18 cellular contexts compared by ENCODE assay signal in the genomic region with DNA sequence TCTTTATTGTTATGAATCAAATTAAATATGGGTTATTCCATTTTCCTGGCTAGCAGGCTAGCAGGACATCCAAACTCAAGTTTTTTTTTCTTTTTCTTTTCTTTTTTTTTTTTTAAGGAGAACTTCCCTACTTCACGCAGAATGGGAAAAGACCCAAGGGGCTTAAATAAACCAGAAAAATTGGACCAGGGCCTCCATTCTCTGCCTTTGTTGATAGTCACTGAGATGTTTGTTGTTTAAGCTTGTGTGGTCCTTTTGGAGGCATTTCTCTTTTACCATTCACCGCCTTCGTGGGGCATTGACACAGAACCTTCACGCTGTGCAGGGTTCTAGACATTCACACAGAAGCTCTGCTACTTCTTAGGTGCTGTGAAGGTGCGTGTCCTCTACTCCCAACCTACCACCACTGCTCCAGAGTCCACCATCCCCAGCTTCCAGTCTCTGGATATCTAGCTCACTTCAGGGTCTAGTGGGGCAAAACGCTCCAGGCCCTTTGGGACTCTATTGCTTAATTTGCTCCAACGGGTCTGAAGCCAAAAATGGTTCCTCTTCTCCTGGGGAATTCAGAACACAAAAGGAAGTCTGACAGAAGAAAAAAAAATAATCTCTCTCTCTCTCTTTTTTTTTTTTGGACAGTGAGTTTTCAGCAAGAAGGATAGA.
DNase-seq lines count a peak whose midpoint lies in the region; ATAC-seq, FAIRE-seq and TF ChIP-seq lines count a peak whose summit lies in the region.
"Had no signal": no experiment of that assay in that cellular context is flagged by ENCODE, and none has a peak within 500 bp of the region (broad histone marks: within the 10 kb centered on the region; RNA-seq: fewer than 3 reads in every experiment).

No MANE protein-coding gene starts in this region.

- H3K4me3 Mint-ChIP-seq in nephron, result no peak overlapping the region
- H3K4me3 Mint-ChIP-seq: CD8-positive, alpha-beta memory T cell had no signal

- no peaks in the 10 kb centered on the region for H3K36me3 ChIP-seq in adipocyte (ENCODE audit: control insufficient read depth, insufficient read depth, low read length, severe bottlenecking)
- no peaks in the 10 kb centered on the region for H3K36me3 ChIP-seq in heart left ventricle
- H3K36me3 ChIP-seq in thoracic aorta, result no peaks in the 10 kb centered on the region
- H3K36me3 ChIP-seq in SK-N-SH (replicated peaks in 1 of 2; ENCODE audit: control insufficient read depth in 1 of 2, insufficient read depth in 2 of 2, low read length in 1 of 2), result no peaks in the 10 kb centered on the region
- H3K36me3 ChIP-seq: BE2C had no signal

- TF ChIP-seq POLR2A in heart left ventricle (IDR thresholded peaks at IDR 0.05), result no peak

- no peak for FAIRE-seq in HTR-8/SVneo (lab: Jason Lieb, UNC)
- FAIRE-seq: H1 had no signal

- H3K79me2 ChIP-seq in SK-N-SH (ENCODE audit: insufficient read depth), result no peaks in the 10 kb centered on the region

- TF ChIP-seq RAD21 in SK-N-SH (IDR thresholded peaks at IDR 0.05; ENCODE audit: low read length), result no peak

- H3K4me2 ChIP-seq in SK-N-SH, result no peak overlapping the region

- H3K36me3 Mint-ChIP-seq in nephron (ENCODE audit: low read depth), result no peaks in the 10 kb centered on the region
- H3K36me3 Mint-ChIP-seq: CD8-positive, alpha-beta memory T cell had no signal

- POLR2A ChIA-PET in SK-N-SH (lab: Yijun Ruan, JAX), result no interaction called here

- H2AFZ ChIP-seq in SK-N-SH (ENCODE audit: low read depth), result no peak overlapping the region

- H3K9me3 ChIP-seq in adipocyte (ENCODE audit: control insufficient read depth, low read length) (no peaks in the 10 kb centered on the region), heart left ventricle (no peaks in the 10 kb centered on the region), thoracic aorta (no peaks in the 10 kb centered on the region), SK-N-SH (no peaks in the 10 kb centered on the region)
- H3K9me3 ChIP-seq: BE2C had no signal

- H3K27ac Mint-ChIP-seq in nephron, result peak overlapping the region; percentile 13 to 49 (median 22)
- H3K27ac Mint-ChIP-seq: CD8-positive, alpha-beta memory T cell had no signal

- H3K4me3 ChIP-seq in adipocyte (ENCODE audit: low read length) (no peak overlapping the region), heart left ventricle (no peak overlapping the region), thoracic aorta (peak overlapping the region; percentile 20), SK-N-SH (ENCODE audit: low read depth in 2 of 2, low read length in 1 of 2) (no peak overlapping the region)

- CTCF ChIA-PET in SK-N-SH (lab: Yijun Ruan, JAX), result interaction anchor here (0.7 to 2.6 kb wide), 13 partner anchors 18 to 884 kb away, joined by 3 to 23 read pairs (median 4); no protein-coding TSS in a partner anchor

- peaks cover 15% of the 10 kb centered on the region for H3K4me1 Mint-ChIP-seq in nephron

- H3K9me2 ChIP-seq in SK-N-SH, result no peaks in the 10 kb centered on the region

- H3K4me1 ChIP-seq in adipocyte (ENCODE audit: control insufficient read depth, insufficient read depth, low read length), result peaks cover 19% of the 10 kb centered on the region
- peaks cover 4 to 32% (median 23%) of the 10 kb centered on the region in 12 donors for H3K4me1 ChIP-seq in heart left ventricle
- H3K4me1 ChIP-seq in thoracic aorta (ENCODE audit: control insufficient read depth in 1 of 2, low read depth in 2 of 2), result peaks cover 17 to 57% of the 10 kb centered on the region in 2 donors
- H3K4me1 ChIP-seq in SK-N-SH (ENCODE audit: control insufficient read depth in 1 of 2, insufficient read depth in 2 of 2, low read depth in 1 of 2, low read length in 1 of 2), result no peaks in the 10 kb centered on the region

- TF ChIP-seq CTCF in heart left ventricle (IDR thresholded peaks at IDR 0.05) (no peak), nephron (IDR thresholded peaks at IDR 0.05; ENCODE audit: unreplicated experiment in 3 of 3) (no peak), thoracic aorta (IDR thresholded peaks at IDR 0.05) (no peak), SK-N-SH (IDR thresholded peaks at IDR 0.05) (no peak)

- H3K9ac ChIP-seq in adipocyte (ENCODE audit: low read length), result peak overlapping the region; percentile 26
- no peak overlapping the region for H3K9ac ChIP-seq in SK-N-SH

- peak in 2 of 4 donors; percentile 16 to 42 for ATAC-seq in heart left ventricle
- no peak for ATAC-seq in thoracic aorta (ENCODE audit: insufficient number of reproducible peaks, low FRiP score, low read depth)
- no peak for ATAC-seq in HG02884 (IDR thresholded peaks at IDR 0.05; ENCODE audit: unreplicated experiment)

- H3F3A ChIP-seq in SK-N-SH (replicated peaks; ENCODE audit: insufficient read depth), result no peaks in the 10 kb centered on the region

- H3K27me3 Mint-ChIP-seq in nephron (ENCODE audit: low read depth), result no peaks in the 10 kb centered on the region
- H3K27me3 Mint-ChIP-seq: CD8-positive, alpha-beta memory T cell had no signal

- intact Hi-C loops in heart left ventricle (cut with DNase I), result loop anchor here in 5 of 10 donors (5.0 to 10.0 kb wide), 8 partner anchors 154 to 1054 kb away; partner anchors contain the start of gene PDE3A (in 1 of the 5)

- H3K9me3 Mint-ChIP-seq in nephron, result no peaks in the 10 kb centered on the region
- H3K9me3 Mint-ChIP-seq: CD8-positive, alpha-beta memory T cell had no signal

- peak overlapping the region in 10 of 12 donors; percentile 7 to 74 (median 52) for H3K27ac ChIP-seq in heart left ventricle
- peak overlapping the region; percentile 4 to 55 for H3K27ac ChIP-seq in thoracic aorta
- no peak overlapping the region for H3K27ac ChIP-seq in SK-N-SH (ENCODE audit: low read depth in 2 of 2, low read length in 1 of 2)

- 56 to 62% (median 58%) methylated on average over 7 of the region's 7 CpGs for WGBS in heart left ventricle, 4 donors
- WGBS in SK-N-SH (ENCODE audit: low lambda C conversion rate), result 79% methylated on average over 7 of the region's 7 CpGs

- no peak for DNase-seq in adipocyte (ENCODE audit: low read depth)
- peak in 1 of 5 donors; percentile 36 for DNase-seq in heart left ventricle
- no peak for DNase-seq in thoracic aorta (ENCODE audit: low spot score)
- no peak for DNase-seq in SK-N-SH
- no peak for DNase-seq in NK-92 treated with Interleukin-12 subunit alpha and Interleukin-12 subunit beta, amount 100 ng/mL, for 24 hours (lab: John Stamatoyannopoulos, UW)
- no peak for DNase-seq in HTR-8/SVneo (ENCODE audit: insufficient read length, low spot score)
- DNase-seq: BE2C; CD8-positive, alpha-beta memory T cell; GF-D8; Karpas-422; MM.1S; NCI-H1417; NCI-H1930; NCI-H2171; NCI-H774 had no signal

- TF ChIP-seq EP300 in SK-N-SH (IDR thresholded peaks at IDR 0.05; ENCODE audit: borderline replicate concordance in 1 of 2, low read depth in 1 of 2, low read length in 1 of 2), result no peak

- no peaks in the 10 kb centered on the region for H4K20me1 ChIP-seq in SK-N-SH (ENCODE audit: insufficient read depth)

- H3K27me3 ChIP-seq in adipocyte (replicated peaks; ENCODE audit: control insufficient read depth, insufficient read depth, low read length) (no peaks in the 10 kb centered on the region), heart left ventricle (no peaks in the 10 kb centered on the region), thoracic aorta (replicated peaks; ENCODE audit: insufficient read depth) (no peaks in the 10 kb centered on the region), SK-N-SH (ENCODE audit: insufficient read depth) (no peaks in the 10 kb centered on the region)
- H3K27me3 ChIP-seq: BE2C had no signal

TF ChIP-seq in SK-N-SH, 30 proteins besides CTCF, POLR2A, EP300 and RAD21 (continues in another document):
- TF ChIP-seq SIN3A (IDR thresholded peaks at IDR 0.05; ENCODE audit: borderline replicate concordance, low read depth, low read length) (no peak), MEF2A (IDR thresholded peaks at IDR 0.05; ENCODE audit: borderline replicate concordance, low read depth) (no peak), RXRA (IDR thresholded peaks at IDR 0.05; ENCODE audit: borderline replicate concordance, low read depth) (no peak), ELF1 (IDR thresholded peaks at IDR 0.05) (no peak), POLR2AphosphoS5 (IDR thresholded peaks at IDR 0.05; ENCODE audit: low read depth, low read length) (no peak), YY1 (IDR thresholded peaks at IDR 0.05; ENCODE audit: low read depth) (no peak), FOXJ3 (CRISPR knock-in tag; IDR thresholded peaks at IDR 0.05) (no peak)
- TF ChIP-seq, protein P1, sequence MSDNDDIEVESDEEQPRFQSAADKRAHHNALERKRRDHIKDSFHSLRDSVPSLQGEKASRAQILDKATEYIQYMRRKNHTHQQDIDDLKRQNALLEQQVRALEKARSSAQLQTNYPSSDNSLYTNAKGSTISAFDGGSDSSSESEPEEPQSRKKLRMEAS (IDR thresholded peaks at IDR 0.05; ENCODE audit: low read depth), result no peak
- TF ChIP-seq, protein P2, sequence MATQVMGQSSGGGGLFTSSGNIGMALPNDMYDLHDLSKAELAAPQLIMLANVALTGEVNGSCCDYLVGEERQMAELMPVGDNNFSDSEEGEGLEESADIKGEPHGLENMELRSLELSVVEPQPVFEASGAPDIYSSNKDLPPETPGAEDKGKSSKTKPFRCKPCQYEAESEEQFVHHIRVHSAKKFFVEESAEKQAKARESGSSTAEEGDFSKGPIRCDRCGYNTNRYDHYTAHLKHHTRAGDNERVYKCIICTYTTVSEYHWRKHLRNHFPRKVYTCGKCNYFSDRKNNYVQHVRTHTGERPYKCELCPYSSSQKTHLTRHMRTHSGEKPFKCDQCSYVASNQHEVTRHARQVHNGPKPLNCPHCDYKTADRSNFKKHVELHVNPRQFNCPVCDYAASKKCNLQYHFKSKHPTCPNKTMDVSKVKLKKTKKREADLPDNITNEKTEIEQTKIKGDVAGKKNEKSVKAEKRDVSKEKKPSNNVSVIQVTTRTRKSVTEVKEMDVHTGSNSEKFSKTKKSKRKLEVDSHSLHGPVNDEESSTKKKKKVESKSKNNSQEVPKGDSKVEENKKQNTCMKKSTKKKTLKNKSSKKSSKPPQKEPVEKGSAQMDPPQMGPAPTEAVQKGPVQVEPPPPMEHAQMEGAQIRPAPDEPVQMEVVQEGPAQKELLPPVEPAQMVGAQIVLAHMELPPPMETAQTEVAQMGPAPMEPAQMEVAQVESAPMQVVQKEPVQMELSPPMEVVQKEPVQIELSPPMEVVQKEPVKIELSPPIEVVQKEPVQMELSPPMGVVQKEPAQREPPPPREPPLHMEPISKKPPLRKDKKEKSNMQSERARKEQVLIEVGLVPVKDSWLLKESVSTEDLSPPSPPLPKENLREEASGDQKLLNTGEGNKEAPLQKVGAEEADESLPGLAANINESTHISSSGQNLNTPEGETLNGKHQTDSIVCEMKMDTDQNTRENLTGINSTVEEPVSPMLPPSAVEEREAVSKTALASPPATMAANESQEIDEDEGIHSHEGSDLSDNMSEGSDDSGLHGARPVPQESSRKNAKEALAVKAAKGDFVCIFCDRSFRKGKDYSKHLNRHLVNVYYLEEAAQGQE (IDR thresholded peaks at IDR 0.05; ENCODE audit: low read depth, low read length), result no peak

Comparison
In these comparisons a context has a peak if more than half of its experiments do, and no peak if none do; other contexts are left out.
1. H3K27ac ChIP-seq: peak in heart left ventricle (10 of 12) and thoracic aorta (2 of 2); none in SK-N-SH (0 of 2).